Comparison of ENCODE assay signal across 21 cellular contexts in genomic region chr14:80108430-80108829, GRCh38.
DNase-seq lines count a peak whose midpoint lies in the region; ATAC-seq, FAIRE-seq and TF ChIP-seq lines count a peak whose summit lies in the region.
"Had no signal": no experiment of that assay in that cellular context is flagged by ENCODE, and none has a peak within 500 bp of the region (broad histone marks: within the 10 kb centered on the region; RNA-seq: fewer than 3 reads in every experiment).

No MANE protein-coding gene starts in this region.

- H3K9me3 Mint-ChIP-seq in stimulated activated naive B cell treated with anti-CD40 and anti-IgM and Interleukin-4, amounts not matched to agents 10 μg/mL and 1 μg/mL and 100 μg/mL, for 72 hours, result peaks cover 0 to 7% of the 10 kb centered on the region in 2 donors
- peaks cover under 1% of the 10 kb centered on the region for H3K9me3 Mint-ChIP-seq in CD4-positive, alpha-beta T cell

- H3K4me1 ChIP-seq in OCI-LY3 (ENCODE audit: low read length), result peaks cover 17% of the 10 kb centered on the region
- H3K4me1 ChIP-seq: BE2C, BLaER1, Caco-2 had no signal

- no peaks in the 10 kb centered on the region for H3K36me3 Mint-ChIP-seq in stimulated activated naive B cell treated with anti-CD40 and anti-IgM and Interleukin-4, amounts not matched to agents 10 μg/mL and 1 μg/mL and 100 μg/mL, for 72 hours
- H3K36me3 Mint-ChIP-seq in CD4-positive, alpha-beta T cell (ENCODE audit: low read depth), result no peaks in the 10 kb centered on the region
- H3K36me3 Mint-ChIP-seq: CD14-positive monocyte; CD4-positive, CD25-positive, alpha-beta regulatory T cell; CD8-positive, alpha-beta T cell had no signal

- TF ChIP-seq CTCF in OCI-LY3 (IDR thresholded peaks at IDR 0.05; ENCODE audit: low read depth, low read length), result no peak
- TF ChIP-seq CTCF in CD4-positive, alpha-beta T cell (IDR thresholded peaks at IDR 0.05), result no peak

- H3K27ac ChIP-seq in OCI-LY3 (ENCODE audit: low read length), result no peak overlapping the region
- H3K27ac ChIP-seq in CD4-positive, alpha-beta T cell (ENCODE audit: low read depth, low read length), result no peak overlapping the region
- H3K27ac ChIP-seq: BLaER1 had no signal

- H4K20me1 ChIP-seq in OCI-LY3 (ENCODE audit: insufficient read depth, low read length), result no peaks in the 10 kb centered on the region
- H4K20me1 ChIP-seq: BLaER1 had no signal

- H3K4me3 ChIP-seq in OCI-LY3 (ENCODE audit: low read length), result no peak overlapping the region
- H3K4me3 ChIP-seq: BLaER1 had no signal

- no peak for TF ChIP-seq POLR2A in GM12891 (IDR thresholded peaks at IDR 0.05; ENCODE audit: low read depth, low read length)

- ATAC-seq in stimulated activated naive B cell treated with anti-CD40 and anti-IgM and Interleukin-4, amounts not matched to agents 10 μg/mL and 1 μg/mL and 100 μg/mL, for 72 hours (replicated peaks), result peak; percentile 68 to 79
- no peak for ATAC-seq in GM19328 (IDR thresholded peaks at IDR 0.05; ENCODE audit: unreplicated experiment)
- ATAC-seq in CD4-positive, alpha-beta T cell (ENCODE audit: poor library complexity), result no peak
- ATAC-seq: CD8-positive, alpha-beta T cell had no signal

- no peak overlapping the region for H3K27ac Mint-ChIP-seq in stimulated activated naive B cell treated with anti-CD40 and anti-IgM and Interleukin-4, amounts not matched to agents 10 μg/mL and 1 μg/mL and 100 μg/mL, for 72 hours
- H3K27ac Mint-ChIP-seq in CD4-positive, alpha-beta T cell, result no peak overlapping the region
- H3K27ac Mint-ChIP-seq: CD14-positive monocyte; CD4-positive, CD25-positive, alpha-beta regulatory T cell; CD8-positive, alpha-beta T cell had no signal

- no peak for DNase-seq in GM12891 (ENCODE audit: insufficient read length, low spot score)
- no peak for DNase-seq in stimulated activated naive B cell treated with anti-CD40 and anti-IgM and Interleukin-4, amounts not matched to agents 10 μg/mL and 1 μg/mL and 100 μg/mL, for 72 hours
- no peak for DNase-seq in CD4-positive, alpha-beta T cell
- DNase-seq: 8988T; ACHN; BE2C; C1 segment of cervical spinal cord; Caco-2; Calu3; CD4-positive, CD25-positive, alpha-beta regulatory T cell; CD8-positive, alpha-beta T cell; DMS79 treated with DMSO at 0.1 percent for 48 hours; GF-D8 had no signal

- H2AFZ ChIP-seq in OCI-LY3 (ENCODE audit: low read depth, low read length), result no peak overlapping the region

- no peaks in the 10 kb centered on the region for H3K36me3 ChIP-seq in OCI-LY3 (replicated peaks; ENCODE audit: low read depth, low read length)
- H3K36me3 ChIP-seq: BE2C, BLaER1 had no signal

- H3K4me2 ChIP-seq in OCI-LY3 (ENCODE audit: low read length), result peak overlapping the region; percentile 31
- H3K4me2 ChIP-seq: BLaER1 had no signal

- H3K4me3 Mint-ChIP-seq in stimulated activated naive B cell treated with anti-CD40 and anti-IgM and Interleukin-4, amounts not matched to agents 10 μg/mL and 1 μg/mL and 100 μg/mL, for 72 hours, result no peak overlapping the region
- no peak overlapping the region for H3K4me3 Mint-ChIP-seq in CD4-positive, alpha-beta T cell
- H3K4me3 Mint-ChIP-seq: CD14-positive monocyte; CD4-positive, CD25-positive, alpha-beta regulatory T cell; CD8-positive, alpha-beta T cell had no signal

- POLR2A ChIA-PET in CD4-positive, alpha-beta T cell (lab: Charles Lee), result no interaction called here

- intact Hi-C loops in CD4-positive, alpha-beta T cell (cut with DNase I, micrococcal nuclease), result no loop called here

- CTCF ChIA-PET in CD4-positive, alpha-beta T cell (lab: Charles Lee), result no interaction called here

- FAIRE-seq in GM12891 (lab: Jason Lieb, UNC), result no peak
- FAIRE-seq: A204.1, D721Med, G401.6, GM19239 had no signal

- H3K27me3 Mint-ChIP-seq in stimulated activated naive B cell treated with anti-CD40 and anti-IgM and Interleukin-4, amounts not matched to agents 10 μg/mL and 1 μg/mL and 100 μg/mL, for 72 hours, result no peaks in the 10 kb centered on the region
- H3K27me3 Mint-ChIP-seq in CD4-positive, alpha-beta T cell, result no peaks in the 10 kb centered on the region
- H3K27me3 Mint-ChIP-seq: CD4-positive, CD25-positive, alpha-beta regulatory T cell had no signal

- no peak overlapping the region for H3K9ac ChIP-seq in OCI-LY3 (ENCODE audit: low read length)
- H3K9ac ChIP-seq: BLaER1 had no signal

- H3K4me1 Mint-ChIP-seq in stimulated activated naive B cell treated with anti-CD40 and anti-IgM and Interleukin-4, amounts not matched to agents 10 μg/mL and 1 μg/mL and 100 μg/mL, for 72 hours, result no peaks in the 10 kb centered on the region
- H3K4me1 Mint-ChIP-seq in CD4-positive, alpha-beta T cell (ENCODE audit: low read depth), result no peaks in the 10 kb centered on the region
- H3K4me1 Mint-ChIP-seq: CD14-positive monocyte; CD4-positive, CD25-positive, alpha-beta regulatory T cell had no signal

- H3K9me3 ChIP-seq in OCI-LY3 (ENCODE audit: insufficient read depth, low read length), result no peaks in the 10 kb centered on the region
- H3K9me3 ChIP-seq in CD4-positive, alpha-beta T cell (ENCODE audit: control insufficient read depth, low read length), result no peaks in the 10 kb centered on the region
- H3K9me3 ChIP-seq: BE2C, BLaER1, Caco-2 had no signal

- peaks cover 39% of the 10 kb centered on the region for H3K27me3 ChIP-seq in OCI-LY3 (ENCODE audit: low read depth, low read length)
- H3K27me3 ChIP-seq in CD4-positive, alpha-beta T cell (ENCODE audit: control insufficient read depth, insufficient read depth, low read length), result no peaks in the 10 kb centered on the region
- H3K27me3 ChIP-seq: BE2C, BLaER1 had no signal

- H3K79me2 ChIP-seq in OCI-LY3 (ENCODE audit: low read length), result no peaks in the 10 kb centered on the region

TF ChIP-seq in GM12891, 5 proteins besides CTCF, POLR2A, EP300 and RAD21:
- TF ChIP-seq POLR2AphosphoS5 (IDR thresholded peaks at IDR 0.05; ENCODE audit: low read depth, low read length), result no peak
- TF ChIP-seq SPI1 (IDR thresholded peaks at IDR 0.05; ENCODE audit: low read depth, low read length), result peak; percentile 25
TF ChIP-seq in GM12891: peak in this region for 1.

Comparison
In these comparisons a context has a peak if more than half of its experiments do, and no peak if none do; other contexts are left out.
1. ATAC-seq: peak in stimulated activated naive B cell treated with anti-CD40 and anti-IgM and Interleukin-4, amounts not matched to agents 10 μg/mL and 1 μg/mL and 100 μg/mL, for 72 hours (2 of 2); none in GM19328 (single experiment) and CD4-positive, alpha-beta T cell (single experiment).